Comparison of ENCODE assay signal across 15 cellular contexts in genomic region chr1:59218521-59219236, GRCh38.
"Had no signal": no experiment of that assay in that cellular context is flagged by ENCODE, and none has a peak within 500 bp of the region (broad histone marks: within the 10 kb centered on the region; RNA-seq: fewer than 3 reads in every experiment).

No MANE protein-coding gene starts in this region.

- H3K36me3 ChIP-seq: neural progenitor cell, tibial artery, vagina had no signal

- H3K4me3 ChIP-seq: neural progenitor cell, tibial artery, vagina had no signal

- H3K79me2 ChIP-seq: parathyroid adenoma had no signal

- H3K4me3 Mint-ChIP-seq: activated T-cell treated with anti-CD3 and anti-CD28 coated beads, Interleukin-2, amount 50 U/mL, for 4 hours; endodermal cell; neural progenitor cell; T-helper 2 cell treated with Interferon-gamma antibody and Interleukin-4, amounts not matched to agents 5 μg/mL and 100 μg/mL, for 36 hours had no signal

- DNase-seq: activated CD4-positive, alpha-beta T cell treated with anti-CD3 and anti-CD28 coated beads, Interleukin-2, amount 50 U/mL, for 4 hours; activated effector memory CD4-positive, alpha-beta T cell treated with anti-CD3 and anti-CD28 coated beads, Interleukin-2, amount 50 U/mL, for 16 hours; activated T-cell treated with anti-CD3 and anti-CD28 coated beads, Interleukin-2, amount 50 U/mL, for 4 hours; amygdala; endodermal cell; kidney; left ventricle myocardium superior; tibial artery had no signal

- H3K4me1 Mint-ChIP-seq: endodermal cell, neural progenitor cell had no signal

- ATAC-seq: activated CD4-positive, CD25-positive, alpha-beta regulatory T cell treated with anti-CD3 and anti-CD28 coated beads, Interleukin-2, amount 50 U/mL, for 24 hours; activated naive CD4-positive, alpha-beta T cell treated with anti-CD3 and anti-CD28 coated beads, Interleukin-2, amount 50 U/mL, for 72 hours; activated T-cell treated with anti-CD3 and anti-CD28 coated beads, Interleukin-2, amount 50 U/mL, for 4 hours; left ventricle myocardium superior had no signal

- H3K9me3 ChIP-seq: tibial artery, vagina had no signal

- H3K27ac Mint-ChIP-seq: activated naive CD4-positive, alpha-beta T cell treated with anti-CD3 and anti-CD28 coated beads, Interleukin-2, amount 50 U/mL, for 72 hours; endodermal cell; neural progenitor cell; T-helper 2 cell treated with Interferon-gamma antibody and Interleukin-4, amounts not matched to agents 5 μg/mL and 100 μg/mL, for 36 hours had no signal

- H3K27ac ChIP-seq: neural progenitor cell, parathyroid adenoma, tibial artery, vagina had no signal

- H3K9ac ChIP-seq: neural progenitor cell, parathyroid adenoma had no signal

- FAIRE-seq: frontal cortex, kidney had no signal

- H3K4me1 ChIP-seq: neural progenitor cell, parathyroid adenoma, vagina had no signal

- H3K27me3 ChIP-seq: neural progenitor cell, tibial artery, vagina had no signal

- H3K36me3 Mint-ChIP-seq: neural progenitor cell had no signal

- H3K4me2 ChIP-seq: neural progenitor cell had no signal

- H2AFZ ChIP-seq: neural progenitor cell, parathyroid adenoma had no signal
